ENCODE assay signal across 9 cellular contexts in genomic region chr7:39353615-39354376, GRCh38.
DNase-seq lines count a peak whose midpoint lies in the region; ATAC-seq and TF ChIP-seq lines count a peak whose summit lies in the region.
"Had no signal": no experiment of that assay in that cellular context is flagged by ENCODE, and none has a peak within 500 bp of the region (broad histone marks: within the 10 kb centered on the region; RNA-seq: fewer than 3 reads in every experiment).

No MANE protein-coding gene starts in this region.

- H3K4me3 ChIP-seq in body of pancreas, result no peak overlapping the region
- no peak overlapping the region for H3K4me3 ChIP-seq in uterus

- H3K4me1 ChIP-seq in body of pancreas (no peaks in the 10 kb centered on the region), uterus (no peaks in the 10 kb centered on the region)

- ATAC-seq in body of pancreas (peak; percentile 84), HG03442 (IDR thresholded peaks at IDR 0.05; ENCODE audit: unreplicated experiment) (no peak)

- peak; percentile 58 for DNase-seq in NCI-H82 (lab: John Stamatoyannopoulos, UW)
- no peak for DNase-seq in NCI-H82 treated with DMSO at 0.1 percent for 48 hours (lab: John Stamatoyannopoulos, UW; ENCODE audit: unreplicated experiment)
- peak; percentile 46 to 60 (median 52) for DNase-seq in body of pancreas
- peak; percentile 87 for DNase-seq in kidney tubule cell (ENCODE audit: low spot score)
- peak; percentile 59 to 62 for DNase-seq in uterus
- no peak for DNase-seq in effector CD4-positive, alpha-beta T cell
- DNase-seq in activated naive CD4-positive, alpha-beta T cell treated with Interleukin-2 at 50 U/mL for 16 hours, result no peak
- DNase-seq: activated CD4-positive, alpha-beta T cell treated with anti-CD3 and anti-CD28 coated beads, Interleukin-2, amount 50 U/mL, for 4 hours had no signal

- H3K36me3 ChIP-seq in body of pancreas (replicated peaks in 1 of 2; ENCODE audit: insufficient read depth in 1 of 2, low read depth in 2 of 2) (no peaks in the 10 kb centered on the region), uterus (no peaks in the 10 kb centered on the region)

- intact Hi-C loops in body of pancreas (cut with DNase I), result no loop called here
- intact Hi-C loops in uterus (cut with DNase I; ENCODE audit: low total_unique reads), result no loop called here

- TF ChIP-seq CTCF in body of pancreas (IDR thresholded peaks at IDR 0.05), result peak in 3 of 7 experiments; percentile 13 to 26 (median 17)
- TF ChIP-seq CTCF in uterus (IDR thresholded peaks at IDR 0.05), result peak in 1 of 4 experiments; percentile 3

- TF ChIP-seq POLR2A in body of pancreas (IDR thresholded peaks at IDR 0.05) (no peak), uterus (IDR thresholded peaks at IDR 0.05) (no peak)

- 27 to 29% methylated on average over 17 of the region's 17 CpGs for WGBS in body of pancreas, 2 donors

- H3K27ac ChIP-seq in body of pancreas, result peak overlapping the region in 3 of 4 donors; percentile 21 to 62 (median 56)
- peak overlapping the region in 1 of 2 donors; percentile 3 for H3K27ac ChIP-seq in uterus

- H3K27me3 ChIP-seq in body of pancreas (no peaks in the 10 kb centered on the region), uterus (no peaks in the 10 kb centered on the region)

- H3K9me3 ChIP-seq in body of pancreas (no peaks in the 10 kb centered on the region), uterus (no peaks in the 10 kb centered on the region)

Comparison
In these comparisons a context has a peak if more than half of its experiments do, and no peak if none do; other contexts are left out.
1. DNase-seq: peak in NCI-H82 (single experiment), body of pancreas (4 of 4), kidney tubule cell (single experiment) and uterus (2 of 2); none in NCI-H82 treated with DMSO at 0.1 percent for 48 hours (single experiment), effector CD4-positive, alpha-beta T cell (single experiment) and activated naive CD4-positive, alpha-beta T cell treated with Interleukin-2 at 50 U/mL for 16 hours (single experiment).